ENCODE assay signal across 8 cellular contexts in the genomic region with DNA sequence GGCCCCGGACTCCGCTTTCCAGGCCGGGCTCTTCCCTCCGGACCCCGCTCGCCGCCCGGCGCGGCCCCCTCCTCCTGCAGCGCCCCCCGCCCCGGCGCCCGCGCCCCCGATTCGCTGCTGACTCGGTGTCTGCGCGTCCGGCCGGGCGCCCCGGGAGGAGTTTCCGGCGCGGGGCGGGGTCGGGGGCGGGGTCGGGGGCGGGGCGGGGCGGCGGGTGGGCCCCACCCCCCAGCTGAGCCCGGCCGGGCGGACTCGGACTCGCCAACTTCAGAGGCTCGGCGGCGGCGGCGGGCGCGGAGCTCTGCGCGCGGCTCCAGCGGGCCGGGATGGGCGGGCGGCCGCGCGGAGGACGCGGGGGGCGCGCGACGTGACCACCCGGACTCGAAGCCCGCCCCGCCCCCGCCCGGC. TPM values are rescaled to one million over a fixed set of nuclear protein-coding genes. Genes with fewer than 3 reads are reported as not detected.
DNase-seq lines count a peak whose midpoint lies in the region; ATAC-seq and TF ChIP-seq lines count a peak whose summit lies in the region.

A gene with protein sequence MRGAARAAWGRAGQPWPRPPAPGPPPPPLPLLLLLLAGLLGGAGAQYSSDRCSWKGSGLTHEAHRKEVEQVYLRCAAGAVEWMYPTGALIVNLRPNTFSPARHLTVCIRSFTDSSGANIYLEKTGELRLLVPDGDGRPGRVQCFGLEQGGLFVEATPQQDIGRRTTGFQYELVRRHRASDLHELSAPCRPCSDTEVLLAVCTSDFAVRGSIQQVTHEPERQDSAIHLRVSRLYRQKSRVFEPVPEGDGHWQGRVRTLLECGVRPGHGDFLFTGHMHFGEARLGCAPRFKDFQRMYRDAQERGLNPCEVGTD (plus strand): TSS at position 270 of the 408 bp plus-strand sequence. CDS start 207 bp downstream, outside the sequence.

- peak within 1 kb of the TSS; percentile 65 for H3K4me3 Mint-ChIP-seq in CD8-positive, alpha-beta T cell

- no peaks in the 10 kb centered on the region for H3K9me3 Mint-ChIP-seq in CD8-positive, alpha-beta T cell

- peak; percentile 13 for ATAC-seq in CD8-positive, alpha-beta T cell
- ATAC-seq in GM21619 (IDR thresholded peaks at IDR 0.05; ENCODE audit: unreplicated experiment), result peak; percentile 37
- ATAC-seq in HG02870 (IDR thresholded peaks at IDR 0.05; ENCODE audit: unreplicated experiment), result no peak

- peak in 6 of 7 experiments; percentile 44 to 78 (median 56) for DNase-seq in CD8-positive, alpha-beta T cell
- DNase-seq in NCI-H2227 (lab: John Stamatoyannopoulos, UW; ENCODE audit: unreplicated experiment) (peak; percentile 77), activated T-cell treated with anti-CD3 and anti-CD28 coated beads for 1 hour (ENCODE audit: low read depth) (peak; percentile 48), epithelial cell of proximal tubule (ENCODE audit: low read depth) (no peak)
- peak; percentile 17 to 41 for DNase-seq in stimulated activated CD8-positive, alpha-beta memory T cell treated with anti-CD3 and anti-CD28 coated beads, Interleukin-4, amount 100 ng/mL, for 4 hours (ENCODE audit: low read depth in 2 of 2, low spot score in 1 of 2)

- H3K4me1 ChIP-seq in CD8-positive, alpha-beta T cell (ENCODE audit: insufficient read depth, low read length), result peaks cover 40% of the 10 kb centered on the region
- H3K4me1 ChIP-seq in mononuclear cell (ENCODE audit: insufficient read depth, low read length), result peaks cover 41% of the 10 kb centered on the region

- POLR2A ChIA-PET in CD8-positive, alpha-beta T cell (lab: Charles Lee), result interaction anchor here (0.9 to 1.0 kb wide), 2 partner anchors 120 to 121 kb away, joined by 3 to 4 read pairs; no protein-coding TSS in a partner anchor

- no peaks in the 10 kb centered on the region for H3K36me3 ChIP-seq in CD8-positive, alpha-beta T cell (ENCODE audit: insufficient read depth, low read length)

- H3K27me3 ChIP-seq in CD8-positive, alpha-beta T cell (ENCODE audit: insufficient read depth, low read length), result no peaks in the 10 kb centered on the region
- H3K27me3 ChIP-seq in mononuclear cell (ENCODE audit: insufficient read depth, low read length), result peaks cover 8% of the 10 kb centered on the region

- H3K27ac ChIP-seq in CD8-positive, alpha-beta T cell (ENCODE audit: low read depth, low read length), result no peak within 1 kb of the TSS

- H3K4me1 Mint-ChIP-seq in CD8-positive, alpha-beta T cell (ENCODE audit: low read depth), result peaks cover 29% of the 10 kb centered on the region

- no peaks in the 10 kb centered on the region for H3K36me3 Mint-ChIP-seq in CD8-positive, alpha-beta T cell

- H3K4me3 ChIP-seq in CD8-positive, alpha-beta T cell (ENCODE audit: low read depth, low read length), result peak within 1 kb of the TSS; percentile 54
- peak within 1 kb of the TSS; percentile 48 for H3K4me3 ChIP-seq in epithelial cell of proximal tubule (ENCODE audit: low read depth, low read length)
- peak within 1 kb of the TSS; percentile 59 for H3K4me3 ChIP-seq in mononuclear cell (ENCODE audit: low read length)

- no peaks in the 10 kb centered on the region for H3K9me3 ChIP-seq in CD8-positive, alpha-beta T cell (ENCODE audit: low read length)
- no peaks in the 10 kb centered on the region for H3K9me3 ChIP-seq in mononuclear cell (ENCODE audit: low read depth, low read length)

- H3K27me3 Mint-ChIP-seq in CD8-positive, alpha-beta T cell (ENCODE audit: low read depth), result peaks cover 8% of the 10 kb centered on the region

- TF ChIP-seq CTCF in CD8-positive, alpha-beta T cell (IDR thresholded peaks at IDR 0.05), result no peak
- TF ChIP-seq CTCF in epithelial cell of proximal tubule (conservative IDR thresholded peaks at IDR 0.05; ENCODE audit: low read depth, low read length), result no peak

- intact Hi-C loops in CD8-positive, alpha-beta T cell (cut with DNase I, micrococcal nuclease), result loop anchor here in 1 of 2 experiments (1.0 kb wide), 1 partner anchor 28 kb away; no protein-coding TSS in a partner anchor

- CTCF ChIA-PET in CD8-positive, alpha-beta T cell (lab: Charles Lee), result no interaction called here

- no peak within 1 kb of the TSS for H3K27ac Mint-ChIP-seq in CD8-positive, alpha-beta T cell

RNA-seq across cellular contexts. Expression of the gene that starts here (rescaled TPM):
- 100 to 1,000 TPM; 153 to 158 TPM for total RNA-seq in CD8-positive, alpha-beta T cell
- total RNA-seq in epithelial cell of proximal tubule, result 11.9 and 12.3 TPM in 2 replicates
- 72.7 TPM for total RNA-seq in mononuclear cell
